15 cellular contexts compared by ENCODE assay signal in genomic region chr11:92295175-92296137, GRCh38.
DNase-seq lines count a peak whose midpoint lies in the region; ATAC-seq and TF ChIP-seq lines count a peak whose summit lies in the region.
"Had no signal": no experiment of that assay in that cellular context is flagged by ENCODE, and none has a peak within 500 bp of the region (broad histone marks: within the 10 kb centered on the region; RNA-seq: fewer than 3 reads in every experiment).

No MANE protein-coding gene starts in this region.

- TF ChIP-seq CTCF in thoracic aorta (IDR thresholded peaks at IDR 0.05), result no peak

- DNase-seq in LHCN-M2 (ENCODE audit: low read depth) (peak; percentile 74), astrocyte of the hippocampus (ENCODE audit: low read depth, low spot score) (peak; percentile 70), left colon (peak; percentile 32 to 53), thoracic aorta (ENCODE audit: low spot score) (no peak), RPMI8226 (no peak), substantia nigra (lab: John Stamatoyannopoulos, UW) (no peak)
- no peak for DNase-seq in activated CD4-positive, alpha-beta T cell treated with anti-CD3 and anti-CD28 coated beads, Interleukin-2, amount 50 U/mL, for 48 hours
- DNase-seq: activated CD8-positive, alpha-beta T cell treated with anti-CD3 and anti-CD28 coated beads for 36 hours; activated T-cell treated with anti-CD3 and anti-CD28 coated beads, Interleukin-2, amount 50 U/mL, for 4 hours; NCI-H2171 treated with DMSO at 0.1 percent for 48 hours had no signal

- no peaks in the 10 kb centered on the region for H3K36me3 ChIP-seq in thoracic aorta
- H3K36me3 ChIP-seq: BLaER1 treated with 17β-estradiol and CSF1 and Interleukin-3, amounts not matched to agents 10 nM and 100 nM; cardiac muscle cell; HAP-1; Peyer's patch had no signal

- H3K4me3 ChIP-seq in thoracic aorta, result peak overlapping the region; percentile 29
- H3K4me3 ChIP-seq: BLaER1 treated with 17β-estradiol and CSF1 and Interleukin-3, amounts not matched to agents 10 nM and 100 nM; cardiac muscle cell; HAP-1; Peyer's patch had no signal

- peaks cover 11 to 39% of the 10 kb centered on the region in 2 donors for H3K4me1 ChIP-seq in thoracic aorta (ENCODE audit: control insufficient read depth in 1 of 2, low read depth in 2 of 2)
- H3K4me1 ChIP-seq: BLaER1 treated with 17β-estradiol and CSF1 and Interleukin-3, amounts not matched to agents 10 nM and 100 nM; Peyer's patch had no signal

- ATAC-seq in left colon (peak; percentile 99), thoracic aorta (ENCODE audit: insufficient number of reproducible peaks, low FRiP score, low read depth) (no peak)
- ATAC-seq: activated CD8-positive, alpha-beta T cell treated with anti-CD3 and anti-CD28 coated beads for 36 hours; activated naive CD4-positive, alpha-beta T cell treated with anti-CD3 and anti-CD28 coated beads, Interleukin-2, amount 50 U/mL, for 72 hours; activated T-cell treated with anti-CD3 and anti-CD28 coated beads, Interleukin-2, amount 50 U/mL, for 4 hours had no signal

- intact Hi-C loops in left colon (cut with DNase I, micrococcal nuclease), result no loop called here

- H3K27ac ChIP-seq in thoracic aorta (peak overlapping the region in 1 of 2 donors; percentile 10), substantia nigra (ENCODE audit: low read depth, low read length, poor library complexity, severe bottlenecking) (no peak overlapping the region)
- H3K27ac ChIP-seq: BLaER1 treated with 17β-estradiol and CSF1 and Interleukin-3, amounts not matched to agents 10 nM and 100 nM; cardiac muscle cell; Peyer's patch had no signal

- H3K9me3 ChIP-seq in thoracic aorta, result no peaks in the 10 kb centered on the region
- H3K9me3 ChIP-seq: BLaER1 treated with 17β-estradiol and CSF1 and Interleukin-3, amounts not matched to agents 10 nM and 100 nM; HAP-1 had no signal

- H3K27me3 ChIP-seq in thoracic aorta (replicated peaks; ENCODE audit: insufficient read depth), result no peaks in the 10 kb centered on the region
- H3K27me3 ChIP-seq: BLaER1 treated with 17β-estradiol and CSF1 and Interleukin-3, amounts not matched to agents 10 nM and 100 nM; cardiac muscle cell; Peyer's patch had no signal

Comparison
In these comparisons a context has a peak if more than half of its experiments do, and no peak if none do; other contexts are left out.
1. DNase-seq: peak in LHCN-M2 (single experiment), astrocyte of the hippocampus (single experiment) and left colon (2 of 2); none in thoracic aorta (single experiment), RPMI8226 (single experiment), substantia nigra (0 of 49) and activated CD4-positive, alpha-beta T cell treated with anti-CD3 and anti-CD28 coated beads, Interleukin-2, amount 50 U/mL, for 48 hours (0 of 2).